8 cellular contexts compared by ENCODE assay signal in genomic region chr15:74955796-74956647, GRCh38. TPM values are rescaled to one million over a fixed set of nuclear protein-coding genes. Genes with fewer than 3 reads are reported as not detected.
DNase-seq lines count a peak whose midpoint lies in the region; ATAC-seq and TF ChIP-seq lines count a peak whose summit lies in the region.

No MANE protein-coding gene starts in this region.

- DNase-seq in EL (peak; percentile 43), GM23338 (ENCODE audit: low spot score) (peak; percentile 79), NCI-H1417 treated with DMSO at 0.1 percent for 48 hours (lab: John Stamatoyannopoulos, UW) (peak; percentile 16), epithelial cell of prostate (ENCODE audit: low read depth, low spot score) (no peak), NCI-H1694 (lab: John Stamatoyannopoulos, UW) (no peak)
- peak; percentile 85 for DNase-seq in activated CD8-positive, alpha-beta memory T cell treated with anti-CD3 and anti-CD28 coated beads, Interleukin-2, amount 50 U/mL, for 48 hours
- DNase-seq in stimulated activated CD8-positive, alpha-beta memory T cell treated with anti-CD3 and anti-CD28 coated beads, Interleukin-7, amount 100 ng/mL, for 4 hours (ENCODE audit: low read depth in 2 of 2) = peak; percentile 40 to 62

- peak in 1 of 2 experiments; percentile 66; a peak in 2 of 4 replicates for TF ChIP-seq CTCF in GM23338 (conservative IDR thresholded peaks at IDR 0.05; ENCODE audit: low read depth in 2 of 2)

- peaks cover 33% of the 10 kb centered on the region for H3K4me1 ChIP-seq in GM23338 (ENCODE audit: insufficient read depth)
- H3K4me1 ChIP-seq in mucosa of rectum (ENCODE audit: control insufficient read depth in 2 of 2, insufficient read depth in 2 of 2, low read length in 2 of 2) = peaks cover 37 to 48% of the 10 kb centered on the region in 2 donors

- no peaks in the 10 kb centered on the region for H3K9me3 ChIP-seq in mucosa of rectum (ENCODE audit: control insufficient read depth in 2 of 2, low read length in 2 of 2)

- peak overlapping the region; percentile 81 for H3K4me3 Mint-ChIP-seq in GM23338

- peak; percentile 13 for ATAC-seq in GM23338

- H3K79me2 ChIP-seq in GM23338 (replicated peaks; ENCODE audit: insufficient read depth) = peaks cover 12% of the 10 kb centered on the region

- peaks cover 58% of the 10 kb centered on the region for H3K27me3 ChIP-seq in GM23338 (ENCODE audit: insufficient read depth)
- peaks cover 0 to 3% of the 10 kb centered on the region in 2 donors for H3K27me3 ChIP-seq in mucosa of rectum (ENCODE audit: control insufficient read depth in 2 of 2, insufficient read depth in 2 of 2, low read length in 2 of 2)

- no peak overlapping the region for H3K27ac Mint-ChIP-seq in GM23338

- H3K4me3 ChIP-seq in GM23338 (peak overlapping the region; percentile 80), mucosa of rectum (ENCODE audit: low read length in 2 of 2) (peak overlapping the region; percentile 85 to 92)

- H3K4me2 ChIP-seq in GM23338 = peak overlapping the region; percentile 100

- peaks cover 9% of the 10 kb centered on the region; the same call in 1 of the 2 replicates for H3F3A ChIP-seq in GM23338 (replicated peaks; ENCODE audit: low read depth)

- H3K27ac ChIP-seq in GM23338 (ENCODE audit: low read depth) (no peak overlapping the region), epithelial cell of prostate (peak overlapping the region; percentile 25), mucosa of rectum (ENCODE audit: low read depth in 2 of 2, low read length in 2 of 2) (peak overlapping the region; percentile 90 to 91)

- H3K36me3 Mint-ChIP-seq in GM23338 (ENCODE audit: low read depth) = peaks cover 7% of the 10 kb centered on the region; the same call in 2 of the 3 replicates

- H3K27me3 Mint-ChIP-seq in GM23338 (ENCODE audit: insufficient read depth, low read depth, poor library complexity) = peaks cover 51% of the 10 kb centered on the region

- peaks cover 13% of the 10 kb centered on the region for H4K20me1 ChIP-seq in GM23338 (replicated peaks; ENCODE audit: insufficient read depth)

- peak overlapping the region; percentile 74 for H2AFZ ChIP-seq in GM23338

- H3K9me3 Mint-ChIP-seq in GM23338 = no peaks in the 10 kb centered on the region; the same call in 2 of the 3 replicates

- H3K9ac ChIP-seq in mucosa of rectum (ENCODE audit: low read depth in 1 of 2, low read length in 2 of 2) = peak overlapping the region; percentile 41 to 82

- no peaks in the 10 kb centered on the region for H3K9me2 ChIP-seq in GM23338 (ENCODE audit: insufficient read depth)

- peaks cover 31% of the 10 kb centered on the region for H3K4me1 Mint-ChIP-seq in GM23338

- H3K36me3 ChIP-seq in GM23338 (ENCODE audit: insufficient read depth) (no peaks in the 10 kb centered on the region), mucosa of rectum (ENCODE audit: control insufficient read depth in 2 of 2, insufficient read depth in 2 of 2, low read length in 2 of 2) (no peaks in the 10 kb centered on the region)

TF ChIP-seq in GM23338, 12 proteins besides CTCF, POLR2A, EP300 and RAD21:
- TF ChIP-seq EZH2 (IDR thresholded peaks at IDR 0.05; ENCODE audit: low read depth, unreplicated experiment) (no peak), CREB1 (CRISPR knock-in tag; IDR thresholded peaks at IDR 0.05; ENCODE audit: low read depth) (0 out of 2 replicates have a peak, but pooled peaks have one; percentile 8), ZNF114 (CRISPR knock-in tag; IDR thresholded peaks at IDR 0.05) (no peak), STAT1 (IDR thresholded peaks at IDR 0.05; ENCODE audit: unreplicated experiment) (no peak)
- TF ChIP-seq, protein P1, sequence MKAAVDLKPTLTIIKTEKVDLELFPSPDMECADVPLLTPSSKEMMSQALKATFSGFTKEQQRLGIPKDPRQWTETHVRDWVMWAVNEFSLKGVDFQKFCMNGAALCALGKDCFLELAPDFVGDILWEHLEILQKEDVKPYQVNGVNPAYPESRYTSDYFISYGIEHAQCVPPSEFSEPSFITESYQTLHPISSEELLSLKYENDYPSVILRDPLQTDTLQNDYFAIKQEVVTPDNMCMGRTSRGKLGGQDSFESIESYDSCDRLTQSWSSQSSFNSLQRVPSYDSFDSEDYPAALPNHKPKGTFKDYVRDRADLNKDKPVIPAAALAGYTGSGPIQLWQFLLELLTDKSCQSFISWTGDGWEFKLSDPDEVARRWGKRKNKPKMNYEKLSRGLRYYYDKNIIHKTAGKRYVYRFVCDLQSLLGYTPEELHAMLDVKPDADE (IDR thresholded peaks at IDR 0.05) = 0 out of 2 replicates have a peak, but pooled peaks have one; percentile 21

RNA-seq across cellular contexts. Expression of gene RPP25, which starts 0.6 kb away (rescaled TPM):
- total RNA-seq in GM23338 (2014; rRNA removed; shearing (Covaris generic)) = 15.8 and 18.8 TPM in 2 replicates
- 14.6 and 14.8 TPM in 2 replicates for polyA plus RNA-seq in GM23338 (2016; fragmentation: Nextera tagmentation; extraction: Ambion mirVana)

RNA-seq across cellular contexts. Expression of gene COX5A, which starts 18.1 kb away (rescaled TPM):
- total RNA-seq in GM23338 (2014; rRNA removed; shearing (Covaris generic)) = 190 and 292 TPM in 2 replicates
- 765 and 885 TPM in 2 replicates for polyA plus RNA-seq in GM23338 (2016; fragmentation: Nextera tagmentation; extraction: Ambion mirVana)

RNA-seq across cellular contexts. Expression of gene SCAMP5, which starts 39.3 kb away (rescaled TPM):
- 31.0 and 43.3 TPM in 2 replicates for total RNA-seq in GM23338 (2014; rRNA removed; shearing (Covaris generic))
- polyA plus RNA-seq in GM23338 (2016; fragmentation: Nextera tagmentation; extraction: Ambion mirVana) = 12.8 and 12.9 TPM in 2 replicates

RNA-seq across cellular contexts. Expression of gene FAM219B, which starts 49.4 kb away (rescaled TPM):
- 53.1 and 61.4 TPM in 2 replicates for total RNA-seq in GM23338 (2014; rRNA removed; shearing (Covaris generic))
- 28.2 and 28.8 TPM in 2 replicates for polyA plus RNA-seq in GM23338 (2016; fragmentation: Nextera tagmentation; extraction: Ambion mirVana)

Comparison
In these comparisons a context has a peak if more than half of its experiments do, and no peak if none do; other contexts are left out.
1. DNase-seq: peak in EL (single experiment), GM23338 (single experiment), NCI-H1417 treated with DMSO at 0.1 percent for 48 hours (single experiment), activated CD8-positive, alpha-beta memory T cell treated with anti-CD3 and anti-CD28 coated beads, Interleukin-2, amount 50 U/mL, for 48 hours (single experiment) and stimulated activated CD8-positive, alpha-beta memory T cell treated with anti-CD3 and anti-CD28 coated beads, Interleukin-7, amount 100 ng/mL, for 4 hours (2 of 2); none in epithelial cell of prostate (single experiment) and NCI-H1694 (single experiment).